ENCODE assay signal across 24 cellular contexts in the genomic region with DNA sequence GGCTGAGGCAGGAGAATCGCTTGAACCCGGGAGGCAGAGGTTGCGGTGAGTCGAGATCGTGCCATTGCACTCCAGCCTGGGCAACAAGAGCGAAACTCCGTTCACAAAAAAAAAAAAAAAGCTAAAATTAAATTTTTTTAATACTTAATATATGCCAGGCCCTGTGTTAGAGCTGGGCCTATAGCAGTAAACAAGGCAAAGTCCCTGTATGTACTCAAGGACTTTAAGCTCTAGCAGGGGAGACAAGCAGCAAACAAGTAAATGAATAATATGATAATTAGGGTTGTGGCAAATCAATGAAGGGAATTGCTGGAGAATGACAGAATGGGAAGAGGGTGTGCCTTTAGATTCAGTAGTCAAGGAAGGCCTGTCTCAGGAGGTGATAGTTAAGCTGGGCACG.
"Had no signal": no experiment of that assay in that cellular context is flagged by ENCODE, and none has a peak within 500 bp of the region (broad histone marks: within the 10 kb centered on the region; RNA-seq: fewer than 3 reads in every experiment).

No MANE protein-coding gene starts in this region.

- H3K27ac Mint-ChIP-seq: effector memory CD8-positive, alpha-beta T cell; memory B cell; naive thymus-derived CD4-positive, alpha-beta T cell; nephron; stimulated activated memory B cell treated with anti-CD40 and anti-IgM and Interleukin-4, amounts not matched to agents 10 μg/mL and 1 μg/mL and 100 μg/mL, for 72 hours; type B pancreatic cell had no signal

- H3K4me1 ChIP-seq: left lung, prostate gland, right atrium auricular region, sigmoid colon, testis, tibial artery had no signal

- H3K4me3 Mint-ChIP-seq: effector memory CD8-positive, alpha-beta T cell; memory B cell; naive thymus-derived CD4-positive, alpha-beta T cell; nephron; stimulated activated memory B cell treated with anti-CD40 and anti-IgM and Interleukin-4, amounts not matched to agents 10 μg/mL and 1 μg/mL and 100 μg/mL, for 72 hours; type B pancreatic cell had no signal

- H3K36me3 ChIP-seq: left lung, prostate gland, right atrium auricular region, sigmoid colon, spleen, tibial artery had no signal

- DNase-seq: caudate nucleus; cerebellar nuclear complex; cortex of kidney; effector memory CD8-positive, alpha-beta T cell; left lung; midbrain; naive thymus-derived CD4-positive, alpha-beta T cell; stimulated activated CD4-positive, alpha-beta T cell treated with anti-CD3 and anti-CD28 coated beads, Interleukin-4, amount 100 ng/mL, for 4 hours; stimulated activated naive CD8-positive, alpha-beta T cell treated with anti-CD3 and anti-CD28 coated beads, Interleukin-15, Interleukin-2, amounts not matched to agents 100 U/mL and 50 U/mL, for 24 hours; substantia nigra; testis had no signal

- H3K36me3 Mint-ChIP-seq: memory B cell; stimulated activated memory B cell treated with anti-CD40 and anti-IgM and Interleukin-4, amounts not matched to agents 10 μg/mL and 1 μg/mL and 100 μg/mL, for 72 hours; type B pancreatic cell had no signal

- H3K9me3 Mint-ChIP-seq: effector memory CD8-positive, alpha-beta T cell; nephron; type B pancreatic cell had no signal

- H3K27ac ChIP-seq: left lung, prostate gland, right atrium auricular region, sigmoid colon, spleen, testis, tibial artery had no signal

- FAIRE-seq: endometrium, frontal cortex, kidney had no signal

- ATAC-seq: effector memory CD8-positive, alpha-beta T cell; left lung; naive thymus-derived CD4-positive, alpha-beta T cell; stimulated activated naive CD8-positive, alpha-beta T cell treated with anti-CD3 and anti-CD28 coated beads, Interleukin-15, Interleukin-2, amounts not matched to agents 100 U/mL and 50 U/mL, for 24 hours had no signal

- H3K9me3 ChIP-seq: left lung, prostate gland, right atrium auricular region, sigmoid colon, spleen, testis, tibial artery had no signal

- H3K27me3 ChIP-seq: left lung, right atrium auricular region, sigmoid colon, spleen, testis, tibial artery had no signal

- H3K4me1 Mint-ChIP-seq: memory B cell; naive thymus-derived CD4-positive, alpha-beta T cell had no signal

- H3K4me3 ChIP-seq: left lung, lung, prostate gland, right atrium auricular region, sigmoid colon, spleen, testis, tibial artery had no signal

- H3K27me3 Mint-ChIP-seq: memory B cell; naive thymus-derived CD4-positive, alpha-beta T cell; type B pancreatic cell had no signal
